1 cellular context compared by ENCODE assay signal in the genomic region with DNA sequence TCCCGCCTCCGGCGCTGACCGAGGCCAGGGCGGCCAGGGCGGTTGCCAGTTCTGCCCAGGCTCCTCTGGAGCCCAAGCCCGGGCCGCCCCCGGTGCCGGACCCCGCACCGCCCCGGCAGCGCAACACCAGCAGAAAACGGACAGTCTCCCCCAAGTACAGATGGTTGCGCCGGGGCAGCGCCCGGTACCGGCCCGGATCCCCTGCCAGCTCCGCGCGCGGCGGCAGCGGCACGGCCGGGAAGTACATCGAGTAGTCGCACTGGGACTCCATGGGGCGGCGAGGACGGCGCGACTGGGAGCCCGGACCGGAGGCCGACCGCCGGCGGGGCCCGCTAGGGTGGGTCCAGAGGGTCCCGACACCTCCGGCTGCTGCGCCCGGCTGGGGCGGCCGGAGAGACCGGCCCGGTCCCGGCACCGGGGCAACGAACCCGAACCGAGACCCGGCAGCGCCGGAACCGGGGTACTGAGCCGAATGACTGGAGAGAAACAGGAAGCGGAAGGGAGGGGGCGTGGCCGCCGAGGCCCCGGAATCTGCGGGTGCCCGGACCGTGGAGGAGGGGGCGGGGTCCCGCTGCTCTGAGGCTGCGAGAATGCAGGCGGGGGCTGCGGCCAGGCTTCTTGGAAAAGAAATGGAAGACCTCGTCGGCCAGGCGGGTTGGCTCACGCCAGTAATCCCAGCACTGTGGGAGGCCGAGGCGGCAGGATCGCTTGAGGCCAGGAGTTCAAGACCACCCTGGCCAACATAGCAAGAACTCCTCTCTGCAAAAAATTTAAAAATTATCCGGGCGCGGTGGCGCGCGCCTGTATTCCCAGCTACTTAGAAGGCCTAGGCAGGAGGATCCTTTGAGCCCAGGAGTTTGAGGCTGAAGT.
TF ChIP-seq lines count a peak whose summit lies in the region.

A gene with protein sequence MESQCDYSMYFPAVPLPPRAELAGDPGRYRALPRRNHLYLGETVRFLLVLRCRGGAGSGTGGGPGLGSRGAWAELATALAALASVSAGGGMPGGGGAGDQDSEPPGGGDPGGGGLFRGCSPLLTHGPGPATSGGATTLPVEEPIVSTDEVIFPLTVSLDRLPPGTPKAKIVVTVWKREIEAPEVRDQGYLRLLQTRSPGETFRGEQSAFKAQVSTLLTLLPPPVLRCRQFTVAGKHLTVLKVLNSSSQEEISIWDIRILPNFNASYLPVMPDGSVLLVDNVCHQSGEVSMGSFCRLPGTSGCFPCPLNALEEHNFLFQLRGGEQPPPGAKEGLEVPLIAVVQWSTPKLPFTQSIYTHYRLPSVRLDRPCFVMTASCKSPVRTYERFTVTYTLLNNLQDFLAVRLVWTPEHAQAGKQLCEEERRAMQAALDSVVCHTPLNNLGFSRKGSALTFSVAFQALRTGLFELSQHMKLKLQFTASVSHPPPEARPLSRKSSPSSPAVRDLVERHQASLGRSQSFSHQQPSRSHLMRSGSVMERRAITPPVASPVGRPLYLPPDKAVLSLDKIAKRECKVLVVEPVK (minus strand): TSS at position 495 of the 870 bp plus-strand sequence. CDS start 224 bp downstream, at position 271.

TF ChIP-seq in HEK293, 187 proteins besides CTCF, POLR2A, EP300 and RAD21 (continued from another document and continues in another):
- TF ChIP-seq, protein P1, sequence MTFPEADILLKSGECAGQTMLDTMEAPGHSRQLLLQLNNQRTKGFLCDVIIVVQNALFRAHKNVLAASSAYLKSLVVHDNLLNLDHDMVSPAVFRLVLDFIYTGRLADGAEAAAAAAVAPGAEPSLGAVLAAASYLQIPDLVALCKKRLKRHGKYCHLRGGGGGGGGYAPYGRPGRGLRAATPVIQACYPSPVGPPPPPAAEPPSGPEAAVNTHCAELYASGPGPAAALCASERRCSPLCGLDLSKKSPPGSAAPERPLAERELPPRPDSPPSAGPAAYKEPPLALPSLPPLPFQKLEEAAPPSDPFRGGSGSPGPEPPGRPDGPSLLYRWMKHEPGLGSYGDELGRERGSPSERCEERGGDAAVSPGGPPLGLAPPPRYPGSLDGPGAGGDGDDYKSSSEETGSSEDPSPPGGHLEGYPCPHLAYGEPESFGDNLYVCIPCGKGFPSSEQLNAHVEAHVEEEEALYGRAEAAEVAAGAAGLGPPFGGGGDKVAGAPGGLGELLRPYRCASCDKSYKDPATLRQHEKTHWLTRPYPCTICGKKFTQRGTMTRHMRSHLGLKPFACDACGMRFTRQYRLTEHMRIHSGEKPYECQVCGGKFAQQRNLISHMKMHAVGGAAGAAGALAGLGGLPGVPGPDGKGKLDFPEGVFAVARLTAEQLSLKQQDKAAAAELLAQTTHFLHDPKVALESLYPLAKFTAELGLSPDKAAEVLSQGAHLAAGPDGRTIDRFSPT (tag by site-specific recombination; IDR thresholded peaks at IDR 0.05): no peak
- TF ChIP-seq ZNF830 (tag by site-specific recombination; IDR thresholded peaks at IDR 0.05; ENCODE audit: low read depth): no peak
- TF ChIP-seq HOXD13 (CRISPR knock-in tag; IDR thresholded peaks at IDR 0.05; ENCODE audit: borderline replicate concordance): no peak
- TF ChIP-seq, protein P2, sequence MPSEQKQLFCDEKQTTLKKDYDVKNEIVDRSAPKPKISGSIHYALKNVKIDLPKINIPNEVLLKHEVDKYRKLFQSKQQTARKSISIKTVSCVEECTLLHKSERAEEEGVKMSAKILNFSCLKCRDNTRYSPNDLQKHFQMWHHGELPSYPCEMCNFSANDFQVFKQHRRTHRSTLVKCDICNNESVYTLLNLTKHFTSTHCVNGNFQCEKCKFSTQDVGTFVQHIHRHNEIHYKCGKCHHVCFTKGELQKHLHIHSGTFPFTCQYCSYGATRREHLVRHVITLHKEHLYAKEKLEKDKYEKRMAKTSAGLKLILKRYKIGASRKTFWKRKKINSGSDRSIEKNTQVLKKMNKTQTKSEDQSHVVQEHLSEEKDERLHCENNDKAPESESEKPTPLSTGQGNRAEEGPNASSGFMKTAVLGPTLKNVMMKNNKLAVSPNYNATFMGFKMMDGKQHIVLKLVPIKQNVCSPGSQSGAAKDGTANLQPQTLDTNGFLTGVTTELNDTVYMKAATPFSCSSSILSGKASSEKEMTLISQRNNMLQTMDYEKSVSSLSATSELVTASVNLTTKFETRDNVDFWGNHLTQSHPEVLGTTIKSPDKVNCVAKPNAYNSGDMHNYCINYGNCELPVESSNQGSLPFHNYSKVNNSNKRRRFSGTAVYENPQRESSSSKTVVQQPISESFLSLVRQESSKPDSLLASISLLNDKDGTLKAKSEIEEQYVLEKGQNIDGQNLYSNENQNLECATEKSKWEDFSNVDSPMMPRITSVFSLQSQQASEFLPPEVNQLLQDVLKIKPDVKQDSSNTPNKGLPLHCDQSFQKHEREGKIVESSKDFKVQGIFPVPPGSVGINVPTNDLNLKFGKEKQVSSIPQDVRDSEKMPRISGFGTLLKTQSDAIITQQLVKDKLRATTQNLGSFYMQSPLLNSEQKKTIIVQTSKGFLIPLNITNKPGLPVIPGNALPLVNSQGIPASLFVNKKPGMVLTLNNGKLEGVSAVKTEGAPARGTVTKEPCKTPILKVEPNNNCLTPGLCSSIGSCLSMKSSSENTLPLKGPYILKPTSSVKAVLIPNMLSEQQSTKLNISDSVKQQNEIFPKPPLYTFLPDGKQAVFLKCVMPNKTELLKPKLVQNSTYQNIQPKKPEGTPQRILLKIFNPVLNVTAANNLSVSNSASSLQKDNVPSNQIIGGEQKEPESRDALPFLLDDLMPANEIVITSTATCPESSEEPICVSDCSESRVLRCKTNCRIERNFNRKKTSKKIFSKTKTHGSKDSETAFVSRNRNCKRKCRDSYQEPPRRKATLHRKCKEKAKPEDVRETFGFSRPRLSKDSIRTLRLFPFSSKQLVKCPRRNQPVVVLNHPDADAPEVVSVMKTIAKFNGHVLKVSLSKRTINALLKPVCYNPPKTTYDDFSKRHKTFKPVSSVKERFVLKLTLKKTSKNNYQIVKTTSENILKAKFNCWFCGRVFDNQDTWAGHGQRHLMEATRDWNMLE (tag by site-specific recombination; conservative IDR thresholded peaks at IDR 0.05; ENCODE audit: low read depth): 0 out of 2 replicates have a peak, but pooled peaks have one; percentile 44
- TF ChIP-seq ZNF624 (tag by site-specific recombination; IDR thresholded peaks at IDR 0.05): no peak
- TF ChIP-seq, protein P3, sequence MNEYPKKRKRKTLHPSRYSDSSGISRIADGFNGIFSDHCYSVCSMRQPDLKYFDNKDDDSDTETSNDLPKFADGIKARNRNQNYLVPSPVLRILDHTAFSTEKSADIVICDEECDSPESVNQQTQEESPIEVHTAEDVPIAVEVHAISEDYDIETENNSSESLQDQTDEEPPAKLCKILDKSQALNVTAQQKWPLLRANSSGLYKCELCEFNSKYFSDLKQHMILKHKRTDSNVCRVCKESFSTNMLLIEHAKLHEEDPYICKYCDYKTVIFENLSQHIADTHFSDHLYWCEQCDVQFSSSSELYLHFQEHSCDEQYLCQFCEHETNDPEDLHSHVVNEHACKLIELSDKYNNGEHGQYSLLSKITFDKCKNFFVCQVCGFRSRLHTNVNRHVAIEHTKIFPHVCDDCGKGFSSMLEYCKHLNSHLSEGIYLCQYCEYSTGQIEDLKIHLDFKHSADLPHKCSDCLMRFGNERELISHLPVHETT (tag by site-specific recombination; IDR thresholded peaks at IDR 0.05): 0 out of 2 replicates have a peak, but pooled peaks have one; percentile 36
- TF ChIP-seq BCL11B (tag by site-specific recombination; IDR thresholded peaks at IDR 0.05; ENCODE audit: low read depth): no peak
- no peak for TF ChIP-seq ZNF529 (tag by site-specific recombination; IDR thresholded peaks at IDR 0.05; ENCODE audit: insufficient replicate concordance)
- TF ChIP-seq ZNF600 (tag by site-specific recombination; IDR thresholded peaks at IDR 0.05): no peak
- no peak for TF ChIP-seq TCF7L2 (IDR thresholded peaks at IDR 0.05; ENCODE audit: borderline replicate concordance, low read depth, low read length)
- TF ChIP-seq ZNF37A (tag by site-specific recombination; IDR thresholded peaks at IDR 0.05): no peak
- TF ChIP-seq, protein P4, sequence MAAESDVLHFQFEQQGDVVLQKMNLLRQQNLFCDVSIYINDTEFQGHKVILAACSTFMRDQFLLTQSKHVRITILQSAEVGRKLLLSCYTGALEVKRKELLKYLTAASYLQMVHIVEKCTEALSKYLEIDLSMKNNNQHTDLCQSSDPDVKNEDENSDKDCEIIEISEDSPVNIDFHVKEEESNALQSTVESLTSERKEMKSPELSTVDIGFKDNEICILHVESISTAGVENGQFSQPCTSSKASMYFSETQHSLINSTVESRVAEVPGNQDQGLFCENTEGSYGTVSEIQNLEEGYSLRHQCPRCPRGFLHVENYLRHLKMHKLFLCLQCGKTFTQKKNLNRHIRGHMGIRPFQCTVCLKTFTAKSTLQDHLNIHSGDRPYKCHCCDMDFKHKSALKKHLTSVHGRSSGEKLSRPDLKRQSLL (tag by site-specific recombination; IDR thresholded peaks at IDR 0.05): no peak
- TF ChIP-seq REPIN1 (tag by site-specific recombination; IDR thresholded peaks at IDR 0.05; ENCODE audit: low read depth): no peak
- TF ChIP-seq, protein P5, sequence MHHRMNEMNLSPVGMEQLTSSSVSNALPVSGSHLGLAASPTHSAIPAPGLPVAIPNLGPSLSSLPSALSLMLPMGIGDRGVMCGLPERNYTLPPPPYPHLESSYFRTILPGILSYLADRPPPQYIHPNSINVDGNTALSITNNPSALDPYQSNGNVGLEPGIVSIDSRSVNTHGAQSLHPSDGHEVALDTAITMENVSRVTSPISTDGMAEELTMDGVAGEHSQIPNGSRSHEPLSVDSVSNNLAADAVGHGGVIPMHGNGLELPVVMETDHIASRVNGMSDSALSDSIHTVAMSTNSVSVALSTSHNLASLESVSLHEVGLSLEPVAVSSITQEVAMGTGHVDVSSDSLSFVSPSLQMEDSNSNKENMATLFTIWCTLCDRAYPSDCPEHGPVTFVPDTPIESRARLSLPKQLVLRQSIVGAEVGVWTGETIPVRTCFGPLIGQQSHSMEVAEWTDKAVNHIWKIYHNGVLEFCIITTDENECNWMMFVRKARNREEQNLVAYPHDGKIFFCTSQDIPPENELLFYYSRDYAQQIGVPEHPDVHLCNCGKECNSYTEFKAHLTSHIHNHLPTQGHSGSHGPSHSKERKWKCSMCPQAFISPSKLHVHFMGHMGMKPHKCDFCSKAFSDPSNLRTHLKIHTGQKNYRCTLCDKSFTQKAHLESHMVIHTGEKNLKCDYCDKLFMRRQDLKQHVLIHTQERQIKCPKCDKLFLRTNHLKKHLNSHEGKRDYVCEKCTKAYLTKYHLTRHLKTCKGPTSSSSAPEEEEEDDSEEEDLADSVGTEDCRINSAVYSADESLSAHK (tag by site-specific recombination; IDR thresholded peaks at IDR 0.05): no peak
- TF ChIP-seq KLF9 (tag by site-specific recombination; IDR thresholded peaks at IDR 0.05; ENCODE audit: low read depth): peak; percentile 99
- TF ChIP-seq, protein P6, sequence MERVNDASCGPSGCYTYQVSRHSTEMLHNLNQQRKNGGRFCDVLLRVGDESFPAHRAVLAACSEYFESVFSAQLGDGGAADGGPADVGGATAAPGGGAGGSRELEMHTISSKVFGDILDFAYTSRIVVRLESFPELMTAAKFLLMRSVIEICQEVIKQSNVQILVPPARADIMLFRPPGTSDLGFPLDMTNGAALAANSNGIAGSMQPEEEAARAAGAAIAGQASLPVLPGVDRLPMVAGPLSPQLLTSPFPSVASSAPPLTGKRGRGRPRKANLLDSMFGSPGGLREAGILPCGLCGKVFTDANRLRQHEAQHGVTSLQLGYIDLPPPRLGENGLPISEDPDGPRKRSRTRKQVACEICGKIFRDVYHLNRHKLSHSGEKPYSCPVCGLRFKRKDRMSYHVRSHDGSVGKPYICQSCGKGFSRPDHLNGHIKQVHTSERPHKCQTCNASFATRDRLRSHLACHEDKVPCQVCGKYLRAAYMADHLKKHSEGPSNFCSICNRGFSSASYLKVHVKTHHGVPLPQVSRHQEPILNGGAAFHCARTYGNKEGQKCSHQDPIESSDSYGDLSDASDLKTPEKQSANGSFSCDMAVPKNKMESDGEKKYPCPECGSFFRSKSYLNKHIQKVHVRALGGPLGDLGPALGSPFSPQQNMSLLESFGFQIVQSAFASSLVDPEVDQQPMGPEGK (tag by site-specific recombination; IDR thresholded peaks at IDR 0.05): peak; percentile 95
- TF ChIP-seq ZNF19 (tag by site-specific recombination; IDR thresholded peaks at IDR 0.05; ENCODE audit: low read depth): no peak
- no peak for TF ChIP-seq ZFP69B (tag by site-specific recombination; IDR thresholded peaks at IDR 0.05)
- 0 out of 2 replicates have a peak, but pooled peaks have one; percentile 24 for TF ChIP-seq ZNF394 (tag by site-specific recombination; IDR thresholded peaks at IDR 0.05; ENCODE audit: borderline replicate concordance)
- TF ChIP-seq KLF1 (tag by site-specific recombination; IDR thresholded peaks at IDR 0.05): peak; percentile 37; the same call in 1 of the 2 replicates
- no peak for TF ChIP-seq ZNF324 (tag by site-specific recombination; IDR thresholded peaks at IDR 0.05)
- TF ChIP-seq ZNF274 (IDR thresholded peaks at IDR 0.05; ENCODE audit: low read length): no peak
- no peak for TF ChIP-seq ZNF274 (tag by site-specific recombination; IDR thresholded peaks at IDR 0.05; ENCODE audit: borderline replicate concordance)
- TF ChIP-seq, protein P7, sequence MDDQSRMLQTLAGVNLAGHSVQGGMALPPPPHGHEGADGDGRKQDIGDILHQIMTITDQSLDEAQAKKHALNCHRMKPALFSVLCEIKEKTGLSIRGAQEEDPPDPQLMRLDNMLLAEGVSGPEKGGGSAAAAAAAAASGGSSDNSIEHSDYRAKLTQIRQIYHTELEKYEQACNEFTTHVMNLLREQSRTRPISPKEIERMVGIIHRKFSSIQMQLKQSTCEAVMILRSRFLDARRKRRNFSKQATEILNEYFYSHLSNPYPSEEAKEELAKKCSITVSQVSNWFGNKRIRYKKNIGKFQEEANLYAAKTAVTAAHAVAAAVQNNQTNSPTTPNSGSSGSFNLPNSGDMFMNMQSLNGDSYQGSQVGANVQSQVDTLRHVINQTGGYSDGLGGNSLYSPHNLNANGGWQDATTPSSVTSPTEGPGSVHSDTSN (CRISPR knock-in tag; IDR thresholded peaks at IDR 0.05): no peak
- TF ChIP-seq BCL11A (tag by site-specific recombination; IDR thresholded peaks at IDR 0.05; ENCODE audit: low read depth): no peak
- no peak for TF ChIP-seq ZNF202 (tag by site-specific recombination; IDR thresholded peaks at IDR 0.05; ENCODE audit: borderline replicate concordance)
- no peak for TF ChIP-seq ZNF623 (tag by site-specific recombination; IDR thresholded peaks at IDR 0.05)
- TF ChIP-seq, protein P8, sequence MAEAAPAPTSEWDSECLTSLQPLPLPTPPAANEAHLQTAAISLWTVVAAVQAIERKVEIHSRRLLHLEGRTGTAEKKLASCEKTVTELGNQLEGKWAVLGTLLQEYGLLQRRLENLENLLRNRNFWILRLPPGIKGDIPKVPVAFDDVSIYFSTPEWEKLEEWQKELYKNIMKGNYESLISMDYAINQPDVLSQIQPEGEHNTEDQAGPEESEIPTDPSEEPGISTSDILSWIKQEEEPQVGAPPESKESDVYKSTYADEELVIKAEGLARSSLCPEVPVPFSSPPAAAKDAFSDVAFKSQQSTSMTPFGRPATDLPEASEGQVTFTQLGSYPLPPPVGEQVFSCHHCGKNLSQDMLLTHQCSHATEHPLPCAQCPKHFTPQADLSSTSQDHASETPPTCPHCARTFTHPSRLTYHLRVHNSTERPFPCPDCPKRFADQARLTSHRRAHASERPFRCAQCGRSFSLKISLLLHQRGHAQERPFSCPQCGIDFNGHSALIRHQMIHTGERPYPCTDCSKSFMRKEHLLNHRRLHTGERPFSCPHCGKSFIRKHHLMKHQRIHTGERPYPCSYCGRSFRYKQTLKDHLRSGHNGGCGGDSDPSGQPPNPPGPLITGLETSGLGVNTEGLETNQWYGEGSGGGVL (tag by site-specific recombination; IDR thresholded peaks at IDR 0.05): no peak
- TF ChIP-seq SETDB1 (IDR thresholded peaks at IDR 0.05; ENCODE audit: insufficient read length, low read length): no peak
- no peak for TF ChIP-seq ZNF266 (tag by site-specific recombination; IDR thresholded peaks at IDR 0.05; ENCODE audit: low read depth)
- TF ChIP-seq ZNF157 (tag by site-specific recombination; IDR thresholded peaks at IDR 0.05): no peak
- TF ChIP-seq ZBTB20 (tag by site-specific recombination; IDR thresholded peaks at IDR 0.05): peak; percentile 100
- no peak for TF ChIP-seq FEZF1 (tag by site-specific recombination; IDR thresholded peaks at IDR 0.05)
